In the genomic region with DNA sequence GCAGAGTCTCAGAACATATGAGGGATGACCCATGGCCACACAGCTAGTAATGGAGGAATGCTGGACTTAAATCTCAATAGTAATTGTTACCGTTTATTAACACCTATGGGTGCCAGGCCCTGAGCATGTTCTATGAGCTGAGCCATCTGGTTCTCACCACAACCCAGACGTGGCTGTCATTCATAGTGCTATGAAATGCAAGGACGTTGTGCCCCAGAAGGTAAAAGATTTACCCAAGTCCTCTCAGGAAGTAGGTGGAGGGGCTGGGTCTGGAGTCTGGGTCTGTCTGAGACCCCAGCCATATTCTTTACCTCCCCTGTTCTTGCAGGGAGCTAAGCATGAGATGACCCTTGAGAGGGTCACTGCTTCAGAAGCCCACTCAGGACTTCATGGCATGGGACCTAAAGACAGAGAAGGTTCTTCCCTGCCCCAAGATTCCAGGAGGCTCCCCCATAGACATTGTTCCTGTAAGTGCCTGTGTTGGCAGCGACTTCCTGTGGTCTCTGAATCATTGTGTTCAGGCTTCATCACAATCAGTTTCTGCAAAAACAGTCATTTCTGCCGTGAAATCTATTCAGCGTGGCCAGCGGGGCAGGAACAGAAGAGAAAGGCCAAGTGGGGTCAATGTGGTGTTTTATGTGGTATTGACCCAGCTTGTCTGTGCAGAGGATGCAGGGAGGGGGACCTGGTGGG, we compare ENCODE assay signal across 1 cellular context.
TF ChIP-seq lines count a peak whose summit lies in the region.

No MANE protein-coding gene starts in this region.

TF ChIP-seq in GM12878, 131 proteins besides CTCF, POLR2A, EP300 and RAD21 (continued from another document):
- peak; percentile 52 for TF ChIP-seq ATF2 (IDR thresholded peaks at IDR 0.05; ENCODE audit: low read length)
- TF ChIP-seq, protein P1, sequence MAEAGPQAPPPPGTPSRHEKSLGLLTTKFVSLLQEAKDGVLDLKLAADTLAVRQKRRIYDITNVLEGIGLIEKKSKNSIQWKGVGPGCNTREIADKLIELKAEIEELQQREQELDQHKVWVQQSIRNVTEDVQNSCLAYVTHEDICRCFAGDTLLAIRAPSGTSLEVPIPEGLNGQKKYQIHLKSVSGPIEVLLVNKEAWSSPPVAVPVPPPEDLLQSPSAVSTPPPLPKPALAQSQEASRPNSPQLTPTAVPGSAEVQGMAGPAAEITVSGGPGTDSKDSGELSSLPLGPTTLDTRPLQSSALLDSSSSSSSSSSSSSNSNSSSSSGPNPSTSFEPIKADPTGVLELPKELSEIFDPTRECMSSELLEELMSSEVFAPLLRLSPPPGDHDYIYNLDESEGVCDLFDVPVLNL (IDR thresholded peaks at IDR 0.05; ENCODE audit: low read depth, low read length) = no peak
- no peak for TF ChIP-seq MEF2B (IDR thresholded peaks at IDR 0.05; ENCODE audit: partially characterized antibody, poor library complexity, severe bottlenecking)
- 0 out of 2 replicates have a peak, but pooled peaks have one; percentile 11 for TF ChIP-seq MTA2 (IDR thresholded peaks at IDR 0.05; ENCODE audit: low read depth)
- TF ChIP-seq, protein P2, sequence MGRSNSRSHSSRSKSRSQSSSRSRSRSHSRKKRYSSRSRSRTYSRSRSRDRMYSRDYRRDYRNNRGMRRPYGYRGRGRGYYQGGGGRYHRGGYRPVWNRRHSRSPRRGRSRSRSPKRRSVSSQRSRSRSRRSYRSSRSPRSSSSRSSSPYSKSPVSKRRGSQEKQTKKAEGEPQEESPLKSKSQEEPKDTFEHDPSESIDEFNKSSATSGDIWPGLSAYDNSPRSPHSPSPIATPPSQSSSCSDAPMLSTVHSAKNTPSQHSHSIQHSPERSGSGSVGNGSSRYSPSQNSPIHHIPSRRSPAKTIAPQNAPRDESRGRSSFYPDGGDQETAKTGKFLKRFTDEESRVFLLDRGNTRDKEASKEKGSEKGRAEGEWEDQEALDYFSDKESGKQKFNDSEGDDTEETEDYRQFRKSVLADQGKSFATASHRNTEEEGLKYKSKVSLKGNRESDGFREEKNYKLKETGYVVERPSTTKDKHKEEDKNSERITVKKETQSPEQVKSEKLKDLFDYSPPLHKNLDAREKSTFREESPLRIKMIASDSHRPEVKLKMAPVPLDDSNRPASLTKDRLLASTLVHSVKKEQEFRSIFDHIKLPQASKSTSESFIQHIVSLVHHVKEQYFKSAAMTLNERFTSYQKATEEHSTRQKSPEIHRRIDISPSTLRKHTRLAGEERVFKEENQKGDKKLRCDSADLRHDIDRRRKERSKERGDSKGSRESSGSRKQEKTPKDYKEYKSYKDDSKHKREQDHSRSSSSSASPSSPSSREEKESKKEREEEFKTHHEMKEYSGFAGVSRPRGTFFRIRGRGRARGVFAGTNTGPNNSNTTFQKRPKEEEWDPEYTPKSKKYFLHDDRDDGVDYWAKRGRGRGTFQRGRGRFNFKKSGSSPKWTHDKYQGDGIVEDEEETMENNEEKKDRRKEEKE (IDR thresholded peaks at IDR 0.05) = no peak
- TF ChIP-seq JUNB (IDR thresholded peaks at IDR 0.05) = peak; percentile 89
- TF ChIP-seq TCF12 (IDR thresholded peaks at IDR 0.05; ENCODE audit: low read depth, low read length) = 0 out of 2 replicates have a peak, but pooled peaks have one; percentile 25
- TF ChIP-seq PAX5 (IDR thresholded peaks at IDR 0.05; ENCODE audit: borderline replicate concordance, low read depth, low read length) = peak; percentile 77
- TF ChIP-seq SPI1 (IDR thresholded peaks at IDR 0.05; ENCODE audit: borderline replicate concordance, insufficient read depth, low read depth, low read length) = peak; percentile 17; the same call in 1 of the 2 replicates
- no peak for TF ChIP-seq SREBF1 (IDR thresholded peaks at IDR 0.05; ENCODE audit: low read length)
- 0 out of 2 replicates have a peak, but pooled peaks have one; percentile 27 for TF ChIP-seq IKZF1 (conservative IDR thresholded peaks at IDR 0.05)
- peak; percentile 91 for TF ChIP-seq RUNX3 (IDR thresholded peaks at IDR 0.05; ENCODE audit: low read length)
- peak; percentile 94 for TF ChIP-seq EED (IDR thresholded peaks at IDR 0.05; ENCODE audit: low read depth)
- peak; percentile 87; the same call in 1 of the 2 replicates for TF ChIP-seq TCF7 (IDR thresholded peaks at IDR 0.05; ENCODE audit: borderline replicate concordance)
- TF ChIP-seq CREM (IDR thresholded peaks at IDR 0.05; ENCODE audit: low read depth) = peak; percentile 67
- 0 out of 2 replicates have a peak, but pooled peaks have one; percentile 54 for TF ChIP-seq ZBED1 (IDR thresholded peaks at IDR 0.05; ENCODE audit: borderline replicate concordance)
- TF ChIP-seq EGR1 (IDR thresholded peaks at IDR 0.05; ENCODE audit: borderline replicate concordance in 1 of 2, low read depth in 2 of 2, low read length in 2 of 2) = 0 out of 3 replicates have a peak, but pooled peaks of 1 of the 2 experiments have one; percentile 18
- peak; percentile 82 for TF ChIP-seq BCL11A (IDR thresholded peaks at IDR 0.05; ENCODE audit: low read depth, low read length)
- TF ChIP-seq, protein P3, sequence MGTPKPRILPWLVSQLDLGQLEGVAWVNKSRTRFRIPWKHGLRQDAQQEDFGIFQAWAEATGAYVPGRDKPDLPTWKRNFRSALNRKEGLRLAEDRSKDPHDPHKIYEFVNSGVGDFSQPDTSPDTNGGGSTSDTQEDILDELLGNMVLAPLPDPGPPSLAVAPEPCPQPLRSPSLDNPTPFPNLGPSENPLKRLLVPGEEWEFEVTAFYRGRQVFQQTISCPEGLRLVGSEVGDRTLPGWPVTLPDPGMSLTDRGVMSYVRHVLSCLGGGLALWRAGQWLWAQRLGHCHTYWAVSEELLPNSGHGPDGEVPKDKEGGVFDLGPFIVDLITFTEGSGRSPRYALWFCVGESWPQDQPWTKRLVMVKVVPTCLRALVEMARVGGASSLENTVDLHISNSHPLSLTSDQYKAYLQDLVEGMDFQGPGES (IDR thresholded peaks at IDR 0.05) = no peak
- peak; percentile 79 for TF ChIP-seq NFIC (IDR thresholded peaks at IDR 0.05; ENCODE audit: low read depth, low read length)
- peak; percentile 35; the same call in 1 of the 2 replicates for TF ChIP-seq GABPA (IDR thresholded peaks at IDR 0.05; ENCODE audit: low read depth)
TF ChIP-seq in GM12878: peak in this region for 23.
